Comparison of ENCODE assay signal across 9 cellular contexts in genomic region chr14:69667938-69668336, GRCh38. TPM values are rescaled to one million over a fixed set of nuclear protein-coding genes. Genes with fewer than 3 reads are reported as not detected.
DNase-seq lines count a peak whose midpoint lies in the region; ATAC-seq and TF ChIP-seq lines count a peak whose summit lies in the region.
"Had no signal": no experiment of that assay in that cellular context is flagged by ENCODE, and none has a peak within 500 bp of the region (broad histone marks: within the 10 kb centered on the region; RNA-seq: fewer than 3 reads in every experiment).

No MANE protein-coding gene starts in this region.

- WGBS in smooth muscle cell (ENCODE audit: low lambda C conversion rate), result 75% methylated on average over 4 of the region's 4 CpGs

- ATAC-seq in HG02571 (IDR thresholded peaks at IDR 0.05; ENCODE audit: unreplicated experiment) (peak; percentile 25), HG03175 (IDR thresholded peaks at IDR 0.05; ENCODE audit: unreplicated experiment) (no peak)
- ATAC-seq in stimulated activated effector memory CD8-positive, alpha-beta T cell treated with anti-CD3 and anti-CD28 coated beads, Interleukin-12 subunit alpha, Interleukin-12 subunit beta, amount 100 ng/mL, for 72 hours, result no peak

- H3F3A ChIP-seq in SU-DHL-6 (ENCODE audit: insufficient read depth) (peaks cover 36% of the 10 kb centered on the region), smooth muscle cell (ENCODE audit: low read depth) (no peaks in the 10 kb centered on the region)

- H3K27me3 ChIP-seq in SU-DHL-6 (ENCODE audit: low read length) (no peaks in the 10 kb centered on the region), smooth muscle cell (ENCODE audit: low read depth) (no peaks in the 10 kb centered on the region)

- peak overlapping the region; percentile 62 for H3K27ac Mint-ChIP-seq in T-helper 2 cell treated with Interferon-gamma antibody and Interleukin-4, amounts not matched to agents 5 μg/mL and 100 μg/mL, for 36 hours
- peak overlapping the region; percentile 61 for H3K27ac Mint-ChIP-seq in stimulated activated effector memory CD8-positive, alpha-beta T cell treated with anti-CD3 and anti-CD28 coated beads, Interleukin-12 subunit alpha, Interleukin-12 subunit beta, amount 100 ng/mL, for 72 hours
- H3K27ac Mint-ChIP-seq: endodermal cell had no signal

- no peak overlapping the region for H3K4me3 ChIP-seq in SU-DHL-6 (ENCODE audit: insufficient read depth, low read length, poor library complexity, severe bottlenecking)
- no peak overlapping the region for H3K4me3 ChIP-seq in smooth muscle cell

- H3K36me3 ChIP-seq in SU-DHL-6 (ENCODE audit: low read length), result peaks cover 3% of the 10 kb centered on the region; the same call in 1 of the 2 replicates
- no peaks in the 10 kb centered on the region for H3K36me3 ChIP-seq in smooth muscle cell (ENCODE audit: low read depth)

- no peaks in the 10 kb centered on the region; the same call in 1 of the 2 replicates for H4K20me1 ChIP-seq in SU-DHL-6 (ENCODE audit: low read depth, low read length)
- peaks cover 98% of the 10 kb centered on the region for H4K20me1 ChIP-seq in smooth muscle cell (ENCODE audit: low read depth)

- H3K4me3 Mint-ChIP-seq in T-helper 2 cell treated with Interferon-gamma antibody and Interleukin-4, amounts not matched to agents 5 μg/mL and 100 μg/mL, for 36 hours, result peak overlapping the region; percentile 27
- peak overlapping the region; percentile 45 for H3K4me3 Mint-ChIP-seq in stimulated activated effector memory CD8-positive, alpha-beta T cell treated with anti-CD3 and anti-CD28 coated beads, Interleukin-12 subunit alpha, Interleukin-12 subunit beta, amount 100 ng/mL, for 72 hours
- H3K4me3 Mint-ChIP-seq: endodermal cell had no signal

- H3K79me2 ChIP-seq in SU-DHL-6 (ENCODE audit: insufficient read depth, low read length) (peaks cover 97% of the 10 kb centered on the region), smooth muscle cell (ENCODE audit: low read depth) (peaks cover 73% of the 10 kb centered on the region)

- H3K36me3 Mint-ChIP-seq in T-helper 2 cell treated with Interferon-gamma antibody and Interleukin-4, amounts not matched to agents 5 μg/mL and 100 μg/mL, for 36 hours (ENCODE audit: low read depth), result peaks cover 33% of the 10 kb centered on the region
- H3K36me3 Mint-ChIP-seq in stimulated activated effector memory CD8-positive, alpha-beta T cell treated with anti-CD3 and anti-CD28 coated beads, Interleukin-12 subunit alpha, Interleukin-12 subunit beta, amount 100 ng/mL, for 72 hours, result peaks cover 67% of the 10 kb centered on the region

- no peak for DNase-seq in T-helper 2 cell treated with Interferon-gamma antibody and Interleukin-4, amounts not matched to agents 5 μg/mL and 100 μg/mL, for 36 hours (ENCODE audit: low spot score)
- DNase-seq in T-helper 2 cell (no peak), smooth muscle cell (lab: John Stamatoyannopoulos, UW; ENCODE audit: unreplicated experiment) (no peak), GM19238 (ENCODE audit: insufficient read length, low spot score) (no peak)
- no peak for DNase-seq in stimulated activated effector memory CD8-positive, alpha-beta T cell treated with anti-CD3 and anti-CD28 coated beads, Interleukin-12 subunit alpha, Interleukin-12 subunit beta, amount 100 ng/mL, for 72 hours (ENCODE audit: low spot score in 2 of 2)
- DNase-seq: endodermal cell had no signal

- no peaks in the 10 kb centered on the region for H3K27me3 Mint-ChIP-seq in T-helper 2 cell treated with Interferon-gamma antibody and Interleukin-4, amounts not matched to agents 5 μg/mL and 100 μg/mL, for 36 hours (ENCODE audit: low read depth)

- H3K4me1 Mint-ChIP-seq in T-helper 2 cell treated with Interferon-gamma antibody and Interleukin-4, amounts not matched to agents 5 μg/mL and 100 μg/mL, for 36 hours (ENCODE audit: low read depth), result peaks cover 73% of the 10 kb centered on the region
- peaks cover 97% of the 10 kb centered on the region for H3K4me1 Mint-ChIP-seq in stimulated activated effector memory CD8-positive, alpha-beta T cell treated with anti-CD3 and anti-CD28 coated beads, Interleukin-12 subunit alpha, Interleukin-12 subunit beta, amount 100 ng/mL, for 72 hours

- H3K27ac ChIP-seq in SU-DHL-6 (ENCODE audit: low read depth, low read length) (peak overlapping the region; percentile 84), smooth muscle cell (ENCODE audit: low read depth) (no peak overlapping the region)

- peaks cover 7% of the 10 kb centered on the region for H3K9me3 Mint-ChIP-seq in T-helper 2 cell treated with Interferon-gamma antibody and Interleukin-4, amounts not matched to agents 5 μg/mL and 100 μg/mL, for 36 hours
- no peaks in the 10 kb centered on the region for H3K9me3 Mint-ChIP-seq in stimulated activated effector memory CD8-positive, alpha-beta T cell treated with anti-CD3 and anti-CD28 coated beads, Interleukin-12 subunit alpha, Interleukin-12 subunit beta, amount 100 ng/mL, for 72 hours
- H3K9me3 Mint-ChIP-seq: endodermal cell had no signal

- H3K9me2 ChIP-seq in SU-DHL-6 (replicated peaks; ENCODE audit: insufficient read depth, low read length), result no peaks in the 10 kb centered on the region

- no peak for TF ChIP-seq CTCF in SU-DHL-6 (IDR thresholded peaks at IDR 0.05; ENCODE audit: insufficient read depth, low read length, poor library complexity, severe bottlenecking)
- no peak for TF ChIP-seq CTCF in smooth muscle cell (IDR thresholded peaks at IDR 0.05; ENCODE audit: borderline replicate concordance, insufficient read depth, poor library complexity, severe bottlenecking)

- H2AFZ ChIP-seq in SU-DHL-6 (ENCODE audit: low read depth, low read length, severe bottlenecking) (no peak overlapping the region), smooth muscle cell (ENCODE audit: low read depth) (no peak overlapping the region)

- H3K9me3 ChIP-seq in SU-DHL-6 (ENCODE audit: insufficient read depth, low read length) (no peaks in the 10 kb centered on the region), smooth muscle cell (replicated peaks; ENCODE audit: low read depth) (no peaks in the 10 kb centered on the region)

- peak overlapping the region; percentile 65 for H3K4me2 ChIP-seq in SU-DHL-6 (ENCODE audit: low read depth, low read length, poor library complexity, severe bottlenecking)
- H3K4me2 ChIP-seq in smooth muscle cell, result no peak overlapping the region

- H3K9ac ChIP-seq in SU-DHL-6 (ENCODE audit: low read length), result peak overlapping the region; percentile 44
- no peak overlapping the region for H3K9ac ChIP-seq in smooth muscle cell (ENCODE audit: low read depth)

- H3K4me1 ChIP-seq in smooth muscle cell (ENCODE audit: low read depth), result peaks cover 21% of the 10 kb centered on the region

RNA-seq across cellular contexts. Expression of gene SUSD6, which starts 56.5 kb away (rescaled TPM):
- 20.3 and 25.9 TPM in 2 replicates for total RNA-seq in smooth muscle cell
- 14.4 and 15.8 TPM in 2 replicates for polyA plus RNA-seq in smooth muscle cell
